In the genomic region with DNA sequence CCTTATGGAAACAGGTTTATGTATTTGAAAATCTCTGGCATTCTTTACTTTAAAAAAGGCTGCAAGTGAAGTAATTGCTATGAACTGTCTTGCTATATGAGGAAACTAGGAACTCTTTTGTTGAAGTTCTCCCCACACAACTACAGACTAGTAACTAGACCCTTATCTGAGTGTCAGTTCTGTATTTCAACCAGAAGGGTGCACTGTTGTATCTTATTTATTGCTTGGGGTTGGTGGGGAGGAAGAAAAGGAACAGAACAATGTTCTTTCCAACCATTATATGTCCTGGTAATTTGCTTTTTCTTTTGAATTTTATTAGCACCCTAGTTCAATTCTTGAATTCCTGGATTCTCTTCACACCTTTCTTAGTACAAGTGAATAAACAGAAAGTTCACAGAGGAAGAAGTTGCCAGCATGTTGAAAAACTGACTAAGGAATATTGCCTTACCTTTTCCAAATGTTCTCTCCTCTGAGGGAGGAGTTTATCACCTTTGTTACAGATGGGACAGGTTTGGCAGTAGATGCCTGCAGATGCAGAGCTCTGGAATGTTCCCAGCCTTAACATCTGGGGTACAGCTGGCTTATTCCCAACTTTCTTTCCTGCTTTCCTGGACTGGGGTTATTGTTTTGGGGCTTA, we compare ENCODE assay signal across 8 cellular contexts.
DNase-seq lines count a peak whose midpoint lies in the region; ATAC-seq, FAIRE-seq and TF ChIP-seq lines count a peak whose summit lies in the region.

No MANE protein-coding gene starts in this region.

- no peak overlapping the region for H3K4me3 Mint-ChIP-seq in endodermal cell
- H3K4me3 Mint-ChIP-seq in mesothelial cell of epicardium: no peak overlapping the region

- H3K36me3 ChIP-seq in endodermal cell (ENCODE audit: control insufficient read depth, insufficient read depth, low read length): no peaks in the 10 kb centered on the region

- H3K36me3 Mint-ChIP-seq in endodermal cell (ENCODE audit: low read depth) (no peaks in the 10 kb centered on the region), mesothelial cell of epicardium (no peaks in the 10 kb centered on the region)

- TF ChIP-seq CTCF in endodermal cell (conservative IDR thresholded peaks at IDR 0.05) (peak; percentile 87), mesothelial cell of epicardium (IDR thresholded peaks at IDR 0.05; ENCODE audit: unreplicated experiment) (peak; percentile 67)

- H3K9ac ChIP-seq in endodermal cell (ENCODE audit: extremely low read depth, low read length, poor library complexity, severe bottlenecking): no peak overlapping the region

- H3K9me3 Mint-ChIP-seq in endodermal cell: no peaks in the 10 kb centered on the region
- no peaks in the 10 kb centered on the region for H3K9me3 Mint-ChIP-seq in mesothelial cell of epicardium

- no peak for FAIRE-seq in HTR-8/SVneo (lab: Jason Lieb, UNC)

- H3K9me3 ChIP-seq in endodermal cell (ENCODE audit: control insufficient read depth, low read length): no peaks in the 10 kb centered on the region

- no peak overlapping the region for H3K27ac Mint-ChIP-seq in endodermal cell
- no peak overlapping the region for H3K27ac Mint-ChIP-seq in mesothelial cell of epicardium

- no peak overlapping the region for H3K4me3 ChIP-seq in endodermal cell (ENCODE audit: low read length)

- ATAC-seq in GM19328 (IDR thresholded peaks at IDR 0.05; ENCODE audit: unreplicated experiment): peak; percentile 64

- H3K27me3 Mint-ChIP-seq in endodermal cell (ENCODE audit: insufficient read depth): peaks cover 5% of the 10 kb centered on the region
- peaks cover 54% of the 10 kb centered on the region for H3K27me3 Mint-ChIP-seq in mesothelial cell of epicardium (ENCODE audit: low read depth)

- DNase-seq in DMS53 treated with DMSO at 0.1 percent for 48 hours (lab: John Stamatoyannopoulos, UW; ENCODE audit: unreplicated experiment) (peak; percentile 27), HTR-8/SVneo (ENCODE audit: insufficient read length, low spot score) (peak; percentile 27), OCI-M2 (lab: John Stamatoyannopoulos, UW; ENCODE audit: unreplicated experiment) (peak; percentile 5), endodermal cell (no peak), mesothelial cell of epicardium (ENCODE audit: low spot score in 2 of 2, unreplicated experiment in 2 of 2) (no peak), UCSD-AML1 (lab: John Stamatoyannopoulos, UW; ENCODE audit: unreplicated experiment) (no peak)
- DNase-seq in activated CD4-positive, alpha-beta T cell treated with anti-CD3 and anti-CD28 coated beads, Interleukin-2, amount 50 U/mL, for 48 hours: no peak

- H3K4me1 Mint-ChIP-seq in endodermal cell (peaks cover 2% of the 10 kb centered on the region), mesothelial cell of epicardium (no peaks in the 10 kb centered on the region)

- no peaks in the 10 kb centered on the region for H3K4me1 ChIP-seq in endodermal cell (ENCODE audit: control insufficient read depth, insufficient read depth, low read length)

- H3K27me3 ChIP-seq in endodermal cell (ENCODE audit: control insufficient read depth, insufficient read depth, low read length, poor library complexity, severe bottlenecking): no peaks in the 10 kb centered on the region

- no peak overlapping the region for H3K27ac ChIP-seq in endodermal cell (ENCODE audit: low read depth, low read length)

Comparison
In these comparisons a context has a peak if more than half of its experiments do, and no peak if none do; other contexts are left out.
1. DNase-seq: peak in DMS53 treated with DMSO at 0.1 percent for 48 hours (single experiment), HTR-8/SVneo (single experiment) and OCI-M2 (single experiment); none in endodermal cell (single experiment), mesothelial cell of epicardium (0 of 2), UCSD-AML1 (single experiment) and activated CD4-positive, alpha-beta T cell treated with anti-CD3 and anti-CD28 coated beads, Interleukin-2, amount 50 U/mL, for 48 hours (0 of 2).